Comparison of ENCODE assay signal across 10 cellular contexts in genomic region chr3:66386011-66386924, GRCh38.
DNase-seq lines count a peak whose midpoint lies in the region; ATAC-seq and TF ChIP-seq lines count a peak whose summit lies in the region.
"Had no signal": no experiment of that assay in that cellular context is flagged by ENCODE, and none has a peak within 500 bp of the region (broad histone marks: within the 10 kb centered on the region; RNA-seq: fewer than 3 reads in every experiment).

No MANE protein-coding gene starts in this region.

- no peak overlapping the region for H3K4me3 ChIP-seq in HCT116 (replicated peaks in 1 of 2; ENCODE audit: low read depth in 1 of 2, low read length in 2 of 2)
- H3K4me3 ChIP-seq in MG63, result no peak overlapping the region
- no peak overlapping the region for H3K4me3 ChIP-seq in BE2C (ENCODE audit: low read depth, low read length)

- no peak for TF ChIP-seq POLR2A in HCT116 (IDR thresholded peaks at IDR 0.05; ENCODE audit: borderline replicate concordance, extremely low read depth, insufficient read depth, insufficient read length)

- no peak for DNase-seq in HCT116 (ENCODE audit: low read depth, low spot score)
- peak; percentile 67 for DNase-seq in osteocyte (ENCODE audit: extremely low spot score, unreplicated experiment)
- no peak for DNase-seq in amygdala (lab: John Stamatoyannopoulos, UW)
- DNase-seq in activated gamma-delta T cell treated with Interleukin-2 at 50 U/mL for 16 hours, result no peak
- DNase-seq in MG63, result no peak
- DNase-seq in BE2C, result no peak
- DNase-seq: NCI-H774 had no signal

- CTCF ChIA-PET in HCT116 (lab: Charles Lee), result no interaction called here

- TF ChIP-seq CTCF in HCT116 (IDR thresholded peaks at IDR 0.05 in 2 of 3, conservative IDR thresholded peaks at IDR 0.05 in 1 of 3; ENCODE audit: borderline replicate concordance in 1 of 3, insufficient read depth in 1 of 3, low read depth in 2 of 3, low read length in 2 of 3) (no peak), osteocyte (IDR thresholded peaks at IDR 0.05) (no peak), BE2C (IDR thresholded peaks at IDR 0.05; ENCODE audit: low read depth, low read length) (no peak)

- no peaks in the 10 kb centered on the region for H3K27me3 Mint-ChIP-seq in osteocyte (ENCODE audit: unreplicated experiment)

- no peaks in the 10 kb centered on the region for H3K4me1 ChIP-seq in HCT116 (ENCODE audit: control insufficient read depth in 1 of 2, insufficient read depth in 2 of 2, low read length in 2 of 2)
- H3K4me1 ChIP-seq in BE2C, result no peaks in the 10 kb centered on the region; the same call in 1 of the 2 replicates

- ATAC-seq in GM19023 (IDR thresholded peaks at IDR 0.05; ENCODE audit: unreplicated experiment), result peak; percentile 83
- no peak for ATAC-seq in HCT116
- ATAC-seq in HG03565 (IDR thresholded peaks at IDR 0.05; ENCODE audit: unreplicated experiment), result peak; percentile 63

- TF ChIP-seq RAD21 in HCT116 (IDR thresholded peaks at IDR 0.05; ENCODE audit: low read depth), result no peak

- BruUV-seq in HCT116 (replicated peaks; lab: Mats Ljungman, UMichigan), result TSS peak; percentile 31

- intact Hi-C loops in HCT116 (cut with micrococcal nuclease), result no loop called here

- no peak overlapping the region for H3K27ac Mint-ChIP-seq in osteocyte (ENCODE audit: unreplicated experiment)
- H3K27ac Mint-ChIP-seq: mesothelial cell of epicardium had no signal

- no peaks in the 10 kb centered on the region for H3K79me2 ChIP-seq in HCT116 (ENCODE audit: insufficient read depth, low read length)

- H3K4me1 Mint-ChIP-seq in osteocyte (ENCODE audit: unreplicated experiment), result peaks cover 20% of the 10 kb centered on the region
- H3K4me1 Mint-ChIP-seq: mesothelial cell of epicardium had no signal

- no peak overlapping the region for H2AFZ ChIP-seq in HCT116 (ENCODE audit: low read depth, low read length, poor library complexity, severe bottlenecking)

- no peak overlapping the region for H3K4me3 Mint-ChIP-seq in osteocyte (ENCODE audit: unreplicated experiment)
- H3K4me3 Mint-ChIP-seq: mesothelial cell of epicardium had no signal

- RAD21 ChIA-PET in HCT116 (lab: Charles Lee; ENCODE audit: low non-redundant PET in 1 of 2, low total read pairs in 2 of 2, uncharacterized antibody in 2 of 2, unreplicated experiment in 2 of 2), result no interaction called here

- H3K27me3 ChIP-seq in HCT116 (ENCODE audit: insufficient read depth, low read length), result no peaks in the 10 kb centered on the region
- no peaks in the 10 kb centered on the region for H3K27me3 ChIP-seq in MG63
- no peaks in the 10 kb centered on the region for H3K27me3 ChIP-seq in BE2C

- H3K9me2 ChIP-seq in HCT116 (ENCODE audit: insufficient read depth), result no peaks in the 10 kb centered on the region

- H3K9me3 ChIP-seq in HCT116 (ENCODE audit: control insufficient read depth in 1 of 2, insufficient read depth in 1 of 2, low read depth in 1 of 2, low read length in 2 of 2) (no peaks in the 10 kb centered on the region), MG63 (no peaks in the 10 kb centered on the region), BE2C (no peaks in the 10 kb centered on the region)

- no peak overlapping the region for H3K27ac ChIP-seq in HCT116 (ENCODE audit: low read depth, low read length)

- H3K36me3 ChIP-seq in HCT116 (ENCODE audit: control insufficient read depth in 1 of 2, insufficient read depth in 2 of 2, low read length in 2 of 2) (peaks cover 0 to 8% of the 10 kb centered on the region in 2 experiments; a peak in 1 of 4 replicates), MG63 (no peaks in the 10 kb centered on the region), BE2C (peaks cover 10% of the 10 kb centered on the region; the same call in 1 of the 2 replicates)

- H3K9me3 Mint-ChIP-seq in osteocyte (ENCODE audit: unreplicated experiment), result no peaks in the 10 kb centered on the region

- H4K20me1 ChIP-seq in HCT116 (ENCODE audit: insufficient read depth), result no peaks in the 10 kb centered on the region

- POLR2A ChIA-PET in HCT116 (lab: Charles Lee), result no interaction called here

- H3K4me2 ChIP-seq in HCT116 (ENCODE audit: low read length), result no peak overlapping the region

- H3K36me3 Mint-ChIP-seq in osteocyte (ENCODE audit: unreplicated experiment), result peaks cover 73% of the 10 kb centered on the region

- H3K9ac ChIP-seq in HCT116 (ENCODE audit: low read length), result no peak overlapping the region

TF ChIP-seq in HCT116, 20 proteins besides CTCF, POLR2A, EP300 and RAD21:
- TF ChIP-seq FOSL1 (IDR thresholded peaks at IDR 0.05; ENCODE audit: low read depth) (no peak), REST (IDR thresholded peaks at IDR 0.05; ENCODE audit: low read depth) (no peak), EZH2 (IDR thresholded peaks at IDR 0.05) (no peak), SIN3A (IDR thresholded peaks at IDR 0.05; ENCODE audit: low read depth) (no peak), EGR1 (IDR thresholded peaks at IDR 0.05; ENCODE audit: low read depth) (no peak), ZFX (IDR thresholded peaks at IDR 0.05) (no peak), YY1 (IDR thresholded peaks at IDR 0.05; ENCODE audit: extremely low read depth, insufficient replicate concordance, low read depth, low read length) (no peak), JUND (IDR thresholded peaks at IDR 0.05) (no peak), CEBPB (IDR thresholded peaks at IDR 0.05; ENCODE audit: low read depth) (no peak), POLR2AphosphoS5 (IDR thresholded peaks at IDR 0.05; ENCODE audit: low read depth, low read length) (no peak), SP1 (IDR thresholded peaks at IDR 0.05; ENCODE audit: low read depth) (no peak), TCF7L2 (IDR thresholded peaks at IDR 0.05; ENCODE audit: borderline replicate concordance, extremely low read depth, insufficient read depth, insufficient read length) (no peak), CBX3 (IDR thresholded peaks at IDR 0.05; ENCODE audit: low read depth) (no peak), SRF (IDR thresholded peaks at IDR 0.05; ENCODE audit: low read depth) (no peak), ZNF274 (IDR thresholded peaks at IDR 0.05; ENCODE audit: low read depth, low read length) (no peak), ELF1 (IDR thresholded peaks at IDR 0.05; ENCODE audit: borderline replicate concordance, low read depth) (no peak)
- TF ChIP-seq, protein P1, sequence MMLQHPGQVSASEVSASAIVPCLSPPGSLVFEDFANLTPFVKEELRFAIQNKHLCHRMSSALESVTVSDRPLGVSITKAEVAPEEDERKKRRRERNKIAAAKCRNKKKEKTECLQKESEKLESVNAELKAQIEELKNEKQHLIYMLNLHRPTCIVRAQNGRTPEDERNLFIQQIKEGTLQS (IDR thresholded peaks at IDR 0.05), result no peak
- TF ChIP-seq, protein P2, sequence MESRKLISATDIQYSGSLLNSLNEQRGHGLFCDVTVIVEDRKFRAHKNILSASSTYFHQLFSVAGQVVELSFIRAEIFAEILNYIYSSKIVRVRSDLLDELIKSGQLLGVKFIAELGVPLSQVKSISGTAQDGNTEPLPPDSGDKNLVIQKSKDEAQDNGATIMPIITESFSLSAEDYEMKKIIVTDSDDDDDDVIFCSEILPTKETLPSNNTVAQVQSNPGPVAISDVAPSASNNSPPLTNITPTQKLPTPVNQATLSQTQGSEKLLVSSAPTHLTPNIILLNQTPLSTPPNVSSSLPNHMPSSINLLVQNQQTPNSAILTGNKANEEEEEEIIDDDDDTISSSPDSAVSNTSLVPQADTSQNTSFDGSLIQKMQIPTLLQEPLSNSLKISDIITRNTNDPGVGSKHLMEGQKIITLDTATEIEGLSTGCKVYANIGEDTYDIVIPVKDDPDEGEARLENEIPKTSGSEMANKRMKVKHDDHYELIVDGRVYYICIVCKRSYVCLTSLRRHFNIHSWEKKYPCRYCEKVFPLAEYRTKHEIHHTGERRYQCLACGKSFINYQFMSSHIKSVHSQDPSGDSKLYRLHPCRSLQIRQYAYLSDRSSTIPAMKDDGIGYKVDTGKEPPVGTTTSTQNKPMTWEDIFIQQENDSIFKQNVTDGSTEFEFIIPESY (IDR thresholded peaks at IDR 0.05; ENCODE audit: extremely low read depth, insufficient replicate concordance, low read length), result no peak
